8 cellular contexts compared by ENCODE assay signal in the genomic region with DNA sequence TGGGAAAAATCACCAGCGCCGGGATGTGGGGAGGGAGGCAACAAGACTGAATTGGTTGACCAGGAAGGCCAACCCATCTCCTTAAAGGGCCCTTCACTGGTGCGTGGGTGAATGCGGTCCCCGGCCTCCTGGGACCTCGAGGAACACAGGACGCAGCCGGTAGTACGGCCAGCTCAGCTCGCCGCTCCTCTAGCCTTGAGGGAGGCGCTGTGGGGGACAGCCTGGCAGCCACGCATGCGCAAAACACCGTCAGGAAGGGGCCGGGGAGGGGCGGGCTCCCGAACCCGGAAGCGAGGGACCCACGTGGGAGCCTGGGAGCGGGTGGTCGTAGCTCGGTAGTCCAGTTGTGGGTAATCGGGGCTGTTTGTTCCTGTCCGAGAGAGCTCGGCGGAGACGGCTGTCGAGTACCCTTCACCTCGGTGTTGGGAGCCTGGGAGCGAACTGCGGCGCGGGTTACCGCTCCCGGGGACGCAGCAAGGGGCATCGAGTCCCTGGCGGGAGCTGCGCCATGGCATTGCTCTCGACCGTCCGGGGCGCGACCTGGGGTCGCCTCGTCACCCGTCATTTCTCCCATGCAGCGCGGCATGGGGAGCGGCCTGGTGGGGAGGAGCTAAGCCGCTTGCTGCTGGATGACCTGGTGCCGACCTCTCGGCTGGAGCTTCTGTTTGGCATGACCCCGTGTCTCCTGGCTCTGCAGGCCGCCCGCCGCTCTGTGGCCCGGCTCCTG. TPM values are rescaled to one million over a fixed set of nuclear protein-coding genes. Genes with fewer than 3 reads are reported as not detected.
A peak's percentile ranks its signal among the peaks of the same experiment; 100 is the strongest.
DNase-seq lines count a peak whose midpoint lies in the region; TF ChIP-seq lines count a peak whose summit lies in the region.

A gene with protein sequence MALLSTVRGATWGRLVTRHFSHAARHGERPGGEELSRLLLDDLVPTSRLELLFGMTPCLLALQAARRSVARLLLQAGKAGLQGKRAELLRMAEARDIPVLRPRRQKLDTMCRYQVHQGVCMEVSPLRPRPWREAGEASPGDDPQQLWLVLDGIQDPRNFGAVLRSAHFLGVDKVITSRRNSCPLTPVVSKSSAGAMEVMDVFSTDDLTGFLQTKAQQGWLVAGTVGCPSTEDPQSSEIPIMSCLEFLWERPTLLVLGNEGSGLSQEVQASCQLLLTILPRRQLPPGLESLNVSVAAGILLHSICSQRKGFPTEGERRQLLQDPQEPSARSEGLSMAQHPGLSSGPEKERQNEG (plus strand): TSS at position 281 of the 727 bp plus-strand sequence. CDS start 228 bp downstream, at position 509.

- H3K27me3 ChIP-seq in osteoblast (ENCODE audit: insufficient read depth, low read length): no peaks in the 10 kb centered on the region
- no peaks in the 10 kb centered on the region for H3K27me3 ChIP-seq in testis

- TF ChIP-seq CTCF in osteoblast (IDR thresholded peaks at IDR 0.05; ENCODE audit: extremely low read depth, low read depth, low read length) (no peak), testis (IDR thresholded peaks at IDR 0.05) (peak in 1 of 3 experiments; percentile 24)

- H3K4me3 ChIP-seq in osteoblast (ENCODE audit: insufficient read depth, low read length) (peak within 1 kb of the TSS; percentile 98), testis (peak within 1 kb of the TSS; percentile 68 to 85)

- DNase-seq in GM03348 (ENCODE audit: low spot score) (peak; percentile 99), HCEC 1CT (peak; percentile 89), NAMALWA (ENCODE audit: low spot score) (peak; percentile 93), SKM-1 (lab: John Stamatoyannopoulos, UW; ENCODE audit: unreplicated experiment) (peak; percentile 79), glomerular visceral epithelial cell (ENCODE audit: extremely low spot score) (peak; percentile 97), osteoblast (ENCODE audit: insufficient read length, low spot score, missing footprints) (peak; percentile 99), testis (peak; percentile 96)

- peaks cover 4% of the 10 kb centered on the region for H3K36me3 ChIP-seq in osteoblast (ENCODE audit: insufficient read depth, low read length)
- no peaks in the 10 kb centered on the region for H3K36me3 ChIP-seq in testis (ENCODE audit: low read depth, missing control alignments)

- peak within 1 kb of the TSS; percentile 99 for H3K4me2 ChIP-seq in osteoblast (ENCODE audit: insufficient read depth, low read length)

- H3K4me1 Mint-ChIP-seq in activated naive CD4-positive, alpha-beta T cell treated with anti-CD3 and anti-CD28 coated beads, Interleukin-2, amount 50 U/mL, for 24 hours: peaks cover 38% of the 10 kb centered on the region

- H3K4me1 ChIP-seq in osteoblast (ENCODE audit: insufficient read depth, low read length) (peaks cover 17% of the 10 kb centered on the region), testis (peaks cover 17% of the 10 kb centered on the region)

- H3K4me3 Mint-ChIP-seq in activated naive CD4-positive, alpha-beta T cell treated with anti-CD3 and anti-CD28 coated beads, Interleukin-2, amount 50 U/mL, for 24 hours: peak within 1 kb of the TSS; percentile 92

- H4K20me1 ChIP-seq in osteoblast (ENCODE audit: insufficient read depth, low read length): peaks cover 20% of the 10 kb centered on the region

- peak within 1 kb of the TSS; percentile 94 for H2AFZ ChIP-seq in osteoblast (ENCODE audit: low read length)

- TF ChIP-seq POLR2A in testis (IDR thresholded peaks at IDR 0.05): no peak

- 0% methylated on average over 14 to 49 of the region's 60 CpGs for WGBS in testis, 2 donors

- H3K27ac ChIP-seq in osteoblast (ENCODE audit: low read depth, low read length) (peak within 1 kb of the TSS; percentile 86), testis (peak within 1 kb of the TSS; percentile 14 to 75)

- no peaks in the 10 kb centered on the region for H3K36me3 Mint-ChIP-seq in activated naive CD4-positive, alpha-beta T cell treated with anti-CD3 and anti-CD28 coated beads, Interleukin-2, amount 50 U/mL, for 24 hours

- no peaks in the 10 kb centered on the region for H3K27me3 Mint-ChIP-seq in activated naive CD4-positive, alpha-beta T cell treated with anti-CD3 and anti-CD28 coated beads, Interleukin-2, amount 50 U/mL, for 24 hours

- no peaks in the 10 kb centered on the region for H3K9me3 Mint-ChIP-seq in activated naive CD4-positive, alpha-beta T cell treated with anti-CD3 and anti-CD28 coated beads, Interleukin-2, amount 50 U/mL, for 24 hours

- H3K9me3 ChIP-seq in osteoblast (ENCODE audit: low read depth, low read length): no peaks in the 10 kb centered on the region
- H3K9me3 ChIP-seq in testis: no peaks in the 10 kb centered on the region

- intact Hi-C loops in testis (cut with DNase I; ENCODE audit: low total_unique reads): no loop called here

- peak within 1 kb of the TSS; percentile 96 for H3K27ac Mint-ChIP-seq in activated naive CD4-positive, alpha-beta T cell treated with anti-CD3 and anti-CD28 coated beads, Interleukin-2, amount 50 U/mL, for 24 hours

- H3K79me2 ChIP-seq in osteoblast (ENCODE audit: insufficient read depth, low read length): peaks cover 35% of the 10 kb centered on the region

RNA-seq across cellular contexts. Expression of the gene that starts here (rescaled TPM):
- total RNA-seq in osteoblast (2.7 and 4.0 TPM in 2 replicates), testis (1 to 10 TPM; 7.6 to 8.1 TPM)
- polyA plus RNA-seq in testis (ENCODE audit: insufficient read depth, low read depth, low replicate concordance): 4.4 TPM

Comparison
In these comparisons a context has a peak if more than half of its experiments do, and no peak if none do; other contexts are left out.
1. Peak in every context shown above with its lines: DNase-seq, H3K4me3 ChIP-seq and H3K27ac ChIP-seq.